ENCODE assay signal across 24 cellular contexts in the genomic region with DNA sequence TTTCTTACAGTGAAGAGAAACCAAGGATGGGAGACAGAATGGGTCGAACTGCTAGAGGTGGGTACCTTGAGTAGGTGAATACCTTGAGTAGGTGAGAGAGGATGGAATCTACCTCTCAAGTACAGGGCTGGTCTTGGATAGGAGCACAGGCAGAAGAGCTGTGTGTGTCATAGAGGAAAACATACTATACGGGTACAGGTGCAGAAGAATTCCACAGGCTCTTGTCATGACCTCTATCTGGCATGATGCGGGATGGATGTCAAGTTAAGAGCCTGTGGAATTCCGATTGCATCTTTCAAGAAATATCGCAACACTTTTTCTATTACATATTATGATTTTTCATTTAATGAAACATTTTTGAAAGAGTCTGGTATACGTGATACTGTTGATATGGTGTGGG.
"Had no signal": no experiment of that assay in that cellular context is flagged by ENCODE, and none has a peak within 500 bp of the region (broad histone marks: within the 10 kb centered on the region; RNA-seq: fewer than 3 reads in every experiment).

No MANE protein-coding gene starts in this region.

- H3K4me3 ChIP-seq: left lung, lower lobe of right lung, ovary, right atrium auricular region, right lobe of liver, suprapubic skin, thoracic aorta, tibial artery, uterus had no signal

- ATAC-seq: left colon; left lung; lower lobe of right lung; natural killer cell; right lobe of liver; stimulated activated effector memory CD8-positive, alpha-beta T cell treated with anti-CD3 and anti-CD28 coated beads, Interleukin-12 subunit alpha, Interleukin-12 subunit beta, amount 100 ng/mL, for 72 hours had no signal

- H3K36me3 ChIP-seq: left lung, lower lobe of right lung, ovary, right atrium auricular region, right lobe of liver, suprapubic skin, thoracic aorta, tibial artery, uterus had no signal

- H3K27ac ChIP-seq: left lung, lower lobe of right lung, ovary, right atrium auricular region, right lobe of liver, suprapubic skin, thoracic aorta, tibial artery, uterus had no signal

- FAIRE-seq: islet of Langerhans, kidney had no signal

- H3K9me3 Mint-ChIP-seq: natural killer cell; stimulated activated effector memory CD8-positive, alpha-beta T cell treated with anti-CD3 and anti-CD28 coated beads, Interleukin-12 subunit alpha, Interleukin-12 subunit beta, amount 100 ng/mL, for 72 hours; stimulated activated naive CD8-positive, alpha-beta T cell treated with anti-CD3 and anti-CD28 coated beads, Interleukin-15, Interleukin-2, amounts not matched to agents 100 ng/mL and 50 ng/mL, for 24 hours; type B pancreatic cell had no signal

- H3K4me1 Mint-ChIP-seq: stimulated activated effector memory CD8-positive, alpha-beta T cell treated with anti-CD3 and anti-CD28 coated beads, Interleukin-12 subunit alpha, Interleukin-12 subunit beta, amount 100 ng/mL, for 72 hours had no signal

- H3K4me3 Mint-ChIP-seq: immature natural killer cell; naive B cell; natural killer cell; stimulated activated effector memory CD8-positive, alpha-beta T cell treated with anti-CD3 and anti-CD28 coated beads, Interleukin-12 subunit alpha, Interleukin-12 subunit beta, amount 100 ng/mL, for 72 hours; stimulated activated naive CD8-positive, alpha-beta T cell treated with anti-CD3 and anti-CD28 coated beads, Interleukin-15, Interleukin-2, amounts not matched to agents 100 ng/mL and 50 ng/mL, for 24 hours; type B pancreatic cell had no signal

- H3K36me3 Mint-ChIP-seq: immature natural killer cell; naive B cell; natural killer cell; stimulated activated effector memory CD8-positive, alpha-beta T cell treated with anti-CD3 and anti-CD28 coated beads, Interleukin-12 subunit alpha, Interleukin-12 subunit beta, amount 100 ng/mL, for 72 hours; type B pancreatic cell had no signal

- H3K27me3 ChIP-seq: left lung, ovary, right atrium auricular region, right lobe of liver, suprapubic skin, tibial artery, uterus had no signal

- H3K9me3 ChIP-seq: left lung, lower lobe of right lung, ovary, right atrium auricular region, right lobe of liver, suprapubic skin, thoracic aorta, tibial artery, uterus had no signal

- H3K4me1 ChIP-seq: left lung, lower lobe of right lung, right atrium auricular region, right lobe of liver, suprapubic skin, uterus had no signal

- DNase-seq: hypothalamus; immature natural killer cell; kidney; left colon; left lung; lower lobe of right lung; mammary epithelial cell; mesenchymal stem cell; naive B cell; natural killer cell; ovary; right lobe of liver; stimulated activated CD4-positive, alpha-beta T cell treated with anti-CD3 and anti-CD28 coated beads, Interleukin-4, amount 100 ng/mL, for 24 hours; stimulated activated naive CD4-positive, alpha-beta T cell; tibial artery; uterus had no signal

- H3K27ac Mint-ChIP-seq: immature natural killer cell; natural killer cell; progenitor cell of endocrine pancreas; stimulated activated effector memory CD8-positive, alpha-beta T cell treated with anti-CD3 and anti-CD28 coated beads, Interleukin-12 subunit alpha, Interleukin-12 subunit beta, amount 100 ng/mL, for 72 hours; stimulated activated naive CD8-positive, alpha-beta T cell treated with anti-CD3 and anti-CD28 coated beads, Interleukin-15, Interleukin-2, amounts not matched to agents 100 ng/mL and 50 ng/mL, for 24 hours; type B pancreatic cell had no signal
